ENCODE assay signal across 8 cellular contexts in genomic region chr1:50424045-50424939, GRCh38. TPM values are rescaled to one million over a fixed set of nuclear protein-coding genes. Genes with fewer than 3 reads are reported as not detected.
DNase-seq lines count a peak whose midpoint lies in the region; ATAC-seq and TF ChIP-seq lines count a peak whose summit lies in the region.

No MANE protein-coding gene starts in this region.

- POLR2A ChIA-PET in SK-N-SH (lab: Yijun Ruan, JAX): interaction anchor here (0.7 kb wide), 1 partner anchor 107 kb away, joined by 5 read pairs; no protein-coding TSS in a partner anchor

- peak; percentile 54 for DNase-seq in SK-N-SH
- DNase-seq in NCI-H774 (lab: John Stamatoyannopoulos, UW): peak; percentile 42
- DNase-seq in fibroblast of peridontal ligament (ENCODE audit: extremely low read depth): peak; percentile 18
- DNase-seq in stimulated activated naive CD8-positive, alpha-beta T cell treated with anti-CD3 and anti-CD28 coated beads, Interleukin-15, Interleukin-2, amounts not matched to agents 100 U/mL and 50 U/mL, for 24 hours: peak; percentile 30
- DNase-seq in NCI-H1436 (lab: John Stamatoyannopoulos, UW): no peak

- H3K36me3 ChIP-seq in SK-N-SH (replicated peaks in 1 of 2; ENCODE audit: control insufficient read depth in 1 of 2, insufficient read depth in 2 of 2, low read length in 1 of 2): no peaks in the 10 kb centered on the region

- peaks cover 11 to 24% of the 10 kb centered on the region in 2 experiments; a peak in 1 of 4 replicates for H3K4me1 ChIP-seq in SK-N-SH (ENCODE audit: control insufficient read depth in 1 of 2, insufficient read depth in 2 of 2, low read depth in 1 of 2, low read length in 1 of 2)

- no peaks in the 10 kb centered on the region for H3K79me2 ChIP-seq in SK-N-SH (ENCODE audit: insufficient read depth)

- no peaks in the 10 kb centered on the region for H3K9me2 ChIP-seq in SK-N-SH

- no peak for TF ChIP-seq EP300 in SK-N-SH (IDR thresholded peaks at IDR 0.05; ENCODE audit: borderline replicate concordance in 1 of 2, low read depth in 1 of 2, low read length in 1 of 2)

- TF ChIP-seq RAD21 in SK-N-SH (IDR thresholded peaks at IDR 0.05; ENCODE audit: low read length): no peak

- CTCF ChIA-PET in SK-N-SH (lab: Yijun Ruan, JAX): interaction anchor here (0.8 to 4.2 kb wide), 7 partner anchors 8 to 125 kb away, joined by 3 to 17 read pairs (median 3); no protein-coding TSS in a partner anchor

- no peak overlapping the region for H3K27ac ChIP-seq in SK-N-SH (ENCODE audit: low read depth in 2 of 2, low read length in 1 of 2)

- H3K4me2 ChIP-seq in SK-N-SH: peak overlapping the region; percentile 70

- no peak for TF ChIP-seq CTCF in SK-N-SH (IDR thresholded peaks at IDR 0.05)

- no peak for ATAC-seq in SK-N-SH treated with all-trans-retinoic acid at 6 μM for 48 hours
- no peak for ATAC-seq in stimulated activated naive CD8-positive, alpha-beta T cell treated with anti-CD3 and anti-CD28 coated beads, Interleukin-15, Interleukin-2, amounts not matched to agents 100 U/mL and 50 U/mL, for 24 hours
- no peak for ATAC-seq in HG03175 (IDR thresholded peaks at IDR 0.05; ENCODE audit: unreplicated experiment)
- no peak for ATAC-seq in HG02610 (IDR thresholded peaks at IDR 0.05; ENCODE audit: unreplicated experiment)

- peak overlapping the region in 1 of 2 experiments; percentile 47; a peak in 2 of 4 replicates for H3K4me3 ChIP-seq in SK-N-SH (ENCODE audit: low read depth in 2 of 2, low read length in 1 of 2)

- H3K27me3 ChIP-seq in SK-N-SH (ENCODE audit: insufficient read depth): peaks cover 97% of the 10 kb centered on the region

- 4% methylated on average over 40 of the region's 40 CpGs for WGBS in SK-N-SH (ENCODE audit: low lambda C conversion rate)

- H3K9ac ChIP-seq in SK-N-SH: no peak overlapping the region

- no peaks in the 10 kb centered on the region for H3K9me3 ChIP-seq in SK-N-SH

- H3F3A ChIP-seq in SK-N-SH (replicated peaks; ENCODE audit: insufficient read depth): no peaks in the 10 kb centered on the region

- H2AFZ ChIP-seq in SK-N-SH (ENCODE audit: low read depth): 0 out of 2 replicates have a peak overlapping the region, but pooled peaks have one; percentile 36

- peaks cover 18% of the 10 kb centered on the region; the same call in 1 of the 2 replicates for H4K20me1 ChIP-seq in SK-N-SH (ENCODE audit: insufficient read depth)

TF ChIP-seq in SK-N-SH, 30 proteins besides CTCF, POLR2A, EP300 and RAD21:
- TF ChIP-seq EZH2phosphoT487 (IDR thresholded peaks at IDR 0.05; ENCODE audit: borderline replicate concordance, low read depth) (peak; percentile 88; the same call in 1 of the 2 replicates), TAF1 (IDR thresholded peaks at IDR 0.05; ENCODE audit: borderline replicate concordance, low read depth, low read length) (no peak)

TF ChIP-seq in SK-N-SH treated with all-trans-retinoic acid at 6 μM for 48 hours, 23 proteins besides CTCF, POLR2A, EP300 and RAD21:
- no peak for TF ChIP-seq ZFP30 (CRISPR knock-in tag; IDR thresholded peaks at IDR 0.05)
- TF ChIP-seq GLIS3 (CRISPR knock-in tag; IDR thresholded peaks at IDR 0.05): no peak
- TF ChIP-seq TSHZ2 (CRISPR knock-in tag; IDR thresholded peaks at IDR 0.05): no peak
- TF ChIP-seq ZC3H10 (CRISPR knock-in tag; IDR thresholded peaks at IDR 0.05): no peak
- TF ChIP-seq ARNTL (CRISPR knock-in tag; IDR thresholded peaks at IDR 0.05; ENCODE audit: borderline replicate concordance, low read depth): no peak
- no peak for TF ChIP-seq OSR1 (CRISPR knock-in tag; IDR thresholded peaks at IDR 0.05)
- TF ChIP-seq ZNF565 (CRISPR knock-in tag; conservative IDR thresholded peaks at IDR 0.05; ENCODE audit: low read depth): no peak
- TF ChIP-seq ESRRG (CRISPR knock-in tag; IDR thresholded peaks at IDR 0.05): no peak
- TF ChIP-seq CREB5 (CRISPR knock-in tag; IDR thresholded peaks at IDR 0.05; ENCODE audit: low read depth): no peak
- TF ChIP-seq PPARA (CRISPR knock-in tag; IDR thresholded peaks at IDR 0.05; ENCODE audit: borderline replicate concordance): no peak
- no peak for TF ChIP-seq ISL1 (CRISPR knock-in tag; IDR thresholded peaks at IDR 0.05)
- TF ChIP-seq, protein P1, sequence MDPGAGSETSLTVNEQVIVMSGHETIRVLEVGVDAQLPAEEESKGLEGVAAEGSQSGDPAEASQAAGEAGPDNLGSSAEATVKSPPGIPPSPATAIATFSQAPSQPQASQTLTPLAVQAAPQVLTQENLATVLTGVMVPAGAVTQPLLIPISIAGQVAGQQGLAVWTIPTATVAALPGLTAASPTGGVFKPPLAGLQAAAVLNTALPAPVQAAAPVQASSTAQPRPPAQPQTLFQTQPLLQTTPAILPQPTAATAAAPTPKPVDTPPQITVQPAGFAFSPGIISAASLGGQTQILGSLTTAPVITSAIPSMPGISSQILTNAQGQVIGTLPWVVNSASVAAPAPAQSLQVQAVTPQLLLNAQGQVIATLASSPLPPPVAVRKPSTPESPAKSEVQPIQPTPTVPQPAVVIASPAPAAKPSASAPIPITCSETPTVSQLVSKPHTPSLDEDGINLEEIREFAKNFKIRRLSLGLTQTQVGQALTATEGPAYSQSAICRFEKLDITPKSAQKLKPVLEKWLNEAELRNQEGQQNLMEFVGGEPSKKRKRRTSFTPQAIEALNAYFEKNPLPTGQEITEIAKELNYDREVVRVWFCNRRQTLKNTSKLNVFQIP (CRISPR knock-in tag; IDR thresholded peaks at IDR 0.05; ENCODE audit: borderline replicate concordance, low read depth): no peak

RNA-seq across cellular contexts. Expression of gene DMRTA2, which starts 1.0 kb away (rescaled TPM):
- polyA plus RNA-seq in SK-N-SH (2012; rRNA removed): 0.02 TPM in 1 of 2 replicates, not detected in the other
- 0.01 and 0.03 TPM in 2 replicates for polyA plus RNA-seq in SK-N-SH (2012; cell fraction: cytosol; rRNA removed)
- 0.12 TPM in 2 replicates for polyA plus RNA-seq in SK-N-SH (2012; cell fraction: nucleus; rRNA removed)
